18 cellular contexts compared by ENCODE assay signal in genomic region chr16:31198207-31198882, GRCh38. TPM values are rescaled to one million over a fixed set of nuclear protein-coding genes. Genes with fewer than 3 reads are reported as not detected.
DNase-seq lines count a peak whose midpoint lies in the region; ATAC-seq and TF ChIP-seq lines count a peak whose summit lies in the region.
"Had no signal": no experiment of that assay in that cellular context is flagged by ENCODE, and none has a peak within 500 bp of the region (broad histone marks: within the 10 kb centered on the region; RNA-seq: fewer than 3 reads in every experiment).

No MANE protein-coding gene starts in this region.

- intact Hi-C loops in adrenal gland (cut with DNase I) = no loop called here

- DNase-seq in T-helper 2 cell treated with Interferon-gamma antibody and Interleukin-4, amounts not matched to agents 5 μg/mL and 100 μg/mL, for 36 hours (ENCODE audit: low spot score) = no peak
- DNase-seq in T-helper 2 cell (no peak), H9 (no peak), osteocyte (ENCODE audit: extremely low spot score, unreplicated experiment) (no peak), superior temporal gyrus (ENCODE audit: extremely low spot score) (no peak), adrenal gland (no peak), SW 1271 (lab: John Stamatoyannopoulos, UW) (no peak)
- no peak for DNase-seq in activated naive CD8-positive, alpha-beta T cell treated with anti-CD3 and anti-CD28 coated beads, Interleukin-2, amount 50 U/mL, for 24 hours
- DNase-seq: brain microvascular endothelial cell; DMS79 treated with DMSO at 0.1 percent for 48 hours; foreskin melanocyte; mammary epithelial cell; NCI-H1694 treated with DMSO at 0.1 percent for 48 hours; NCI-H526; occipital lobe; stimulated activated CD4-positive, alpha-beta T cell treated with anti-CD3 and anti-CD28 coated beads, Interleukin-12 subunit alpha, Interleukin-12 subunit beta, amount 100 ng/mL, for 4 hours had no signal

- ATAC-seq in activated naive CD8-positive, alpha-beta T cell treated with anti-CD3 and anti-CD28 coated beads, Interleukin-2, amount 50 U/mL, for 24 hours = no peak

- H3K4me3 ChIP-seq in adrenal gland = no peak overlapping the region
- H3K4me3 ChIP-seq: thoracic aorta had no signal

- TF ChIP-seq CTCF in H9 (conservative IDR thresholded peaks at IDR 0.05) = no peak
- no peak for TF ChIP-seq CTCF in osteocyte (IDR thresholded peaks at IDR 0.05)
- TF ChIP-seq CTCF in adrenal gland (IDR thresholded peaks at IDR 0.05) = no peak

- no peak overlapping the region for H2AFZ ChIP-seq in H9 (ENCODE audit: low read length)

- H2BK20ac ChIP-seq in H9 (ENCODE audit: low read depth, low read length, poor library complexity, severe bottlenecking) = no peak overlapping the region

- H3K23me2 ChIP-seq in H9 (ENCODE audit: insufficient read length, low read depth, low read length, poor library complexity, severe bottlenecking) = peaks cover 15% of the 10 kb centered on the region

- no peaks in the 10 kb centered on the region for H3K79me1 ChIP-seq in H9 (ENCODE audit: insufficient read depth, low read depth, low read length, poor library complexity, severe bottlenecking)

- no peak overlapping the region for H2BK120ac ChIP-seq in H9 (ENCODE audit: low read depth, low read length, poor library complexity, severe bottlenecking)

- no peaks in the 10 kb centered on the region for H3K79me2 ChIP-seq in H9 (ENCODE audit: insufficient read depth, low read length)

- H3K9me3 ChIP-seq in H9 (ENCODE audit: control insufficient read depth, low read depth, low read length) (no peaks in the 10 kb centered on the region), adrenal gland (replicated peaks in 1 of 3) (no peaks in the 10 kb centered on the region)
- H3K9me3 ChIP-seq: thoracic aorta had no signal

- H3K56ac ChIP-seq in H9 (ENCODE audit: insufficient read length, low read depth, low read length) = no peak overlapping the region

- no peaks in the 10 kb centered on the region; the same call in 1 of the 2 replicates for H3K4me1 ChIP-seq in H9 (ENCODE audit: insufficient read depth, low read length)
- H3K4me1 ChIP-seq in adrenal gland (replicated peaks in 1 of 2) = peaks cover 0 to 11% of the 10 kb centered on the region in 2 donors

- H3K4me1 Mint-ChIP-seq in T-helper 2 cell treated with Interferon-gamma antibody and Interleukin-4, amounts not matched to agents 5 μg/mL and 100 μg/mL, for 36 hours (ENCODE audit: low read depth) = peaks cover 43% of the 10 kb centered on the region
- H3K4me1 Mint-ChIP-seq in H9 (peaks cover 15 to 18% of the 10 kb centered on the region in 2 experiments), osteocyte (ENCODE audit: unreplicated experiment) (peaks cover 38% of the 10 kb centered on the region)
- peaks cover 62% of the 10 kb centered on the region for H3K4me1 Mint-ChIP-seq in activated naive CD8-positive, alpha-beta T cell treated with anti-CD3 and anti-CD28 coated beads, Interleukin-2, amount 50 U/mL, for 24 hours

- no peak overlapping the region for H3T11ph ChIP-seq in H9 (ENCODE audit: low read length)

- no peaks in the 10 kb centered on the region for H3K27me3 Mint-ChIP-seq in T-helper 2 cell treated with Interferon-gamma antibody and Interleukin-4, amounts not matched to agents 5 μg/mL and 100 μg/mL, for 36 hours (ENCODE audit: low read depth)
- H3K27me3 Mint-ChIP-seq in H9 (ENCODE audit: low read depth) (peaks cover 3% of the 10 kb centered on the region), osteocyte (ENCODE audit: unreplicated experiment) (peaks cover under 1% of the 10 kb centered on the region)
- no peaks in the 10 kb centered on the region for H3K27me3 Mint-ChIP-seq in activated naive CD8-positive, alpha-beta T cell treated with anti-CD3 and anti-CD28 coated beads, Interleukin-2, amount 50 U/mL, for 24 hours

- no peak overlapping the region for H3K4ac ChIP-seq in H9 (ENCODE audit: low read depth, low read length)

- H2BK12ac ChIP-seq in H9 (ENCODE audit: insufficient read length, low read depth, low read length) = no peak overlapping the region

- no peak overlapping the region for H4K91ac ChIP-seq in H9 (ENCODE audit: insufficient read length, low read depth, low read length)

- no peak overlapping the region for H4K5ac ChIP-seq in H9 (ENCODE audit: insufficient read length, low read depth, low read length)

- no peak overlapping the region for H3K4me3 Mint-ChIP-seq in T-helper 2 cell treated with Interferon-gamma antibody and Interleukin-4, amounts not matched to agents 5 μg/mL and 100 μg/mL, for 36 hours
- H3K4me3 Mint-ChIP-seq in H9 (peak overlapping the region in 1 of 2 experiments; percentile 45; a peak in 2 of 5 replicates), osteocyte (ENCODE audit: unreplicated experiment) (no peak overlapping the region)
- no peak overlapping the region for H3K4me3 Mint-ChIP-seq in activated naive CD8-positive, alpha-beta T cell treated with anti-CD3 and anti-CD28 coated beads, Interleukin-2, amount 50 U/mL, for 24 hours

- H3K27me3 ChIP-seq in H9 (ENCODE audit: insufficient read depth, low read length) = no peaks in the 10 kb centered on the region
- H3K27me3 ChIP-seq in adrenal gland = no peaks in the 10 kb centered on the region
- H3K27me3 ChIP-seq: brain microvascular endothelial cell had no signal

- H3K23ac ChIP-seq in H9 (ENCODE audit: insufficient read length, low read depth, low read length) = no peak overlapping the region

- H4K8ac ChIP-seq in H9 (replicated peaks; ENCODE audit: insufficient read length, low read depth, low read length) = no peak overlapping the region

- TF ChIP-seq POLR2A in adrenal gland (IDR thresholded peaks at IDR 0.05) = no peak

- H3K9ac ChIP-seq in H9 (ENCODE audit: extremely low read depth, insufficient read length, low read length) = no peak overlapping the region

- no peak overlapping the region for H3K4me2 ChIP-seq in H9 (ENCODE audit: insufficient read depth, insufficient read length, low read length)

- H3K36me3 ChIP-seq in adrenal gland (replicated peaks in 1 of 2) = peaks cover 0 to 40% of the 10 kb centered on the region in 2 donors

- H3K14ac ChIP-seq in H9 (ENCODE audit: insufficient read depth, low read length) = no peak overlapping the region

- H2BK5ac ChIP-seq in H9 (ENCODE audit: insufficient read length, low read length) = no peak overlapping the region

- WGBS in H9 (ENCODE audit: extremely low coverage, insufficient read length, low lambda C conversion rate) = no CpG with 5 or more reads among the region's 7 CpGs
- WGBS in adrenal gland, 4 donors = 66 to 85% (median 75%) methylated on average over 3 to 7 of the region's 7 CpGs

- H3K36me3 Mint-ChIP-seq in T-helper 2 cell treated with Interferon-gamma antibody and Interleukin-4, amounts not matched to agents 5 μg/mL and 100 μg/mL, for 36 hours (ENCODE audit: low read depth) = peaks cover 51% of the 10 kb centered on the region
- H3K36me3 Mint-ChIP-seq in H9 (ENCODE audit: insufficient read depth in 1 of 3, low read depth in 3 of 3) (peaks cover 23 to 58% (median 40%) of the 10 kb centered on the region in 3 experiments), osteocyte (ENCODE audit: unreplicated experiment) (peaks cover 29% of the 10 kb centered on the region)
- peaks cover 35% of the 10 kb centered on the region for H3K36me3 Mint-ChIP-seq in activated naive CD8-positive, alpha-beta T cell treated with anti-CD3 and anti-CD28 coated beads, Interleukin-2, amount 50 U/mL, for 24 hours (ENCODE audit: low read depth)

- no peak overlapping the region for H2AK5ac ChIP-seq in H9 (ENCODE audit: insufficient read length, low read length)

- no peak overlapping the region for H2BK15ac ChIP-seq in H9 (ENCODE audit: low read depth, low read length)

- H4K20me1 ChIP-seq in H9 (ENCODE audit: control insufficient read depth, insufficient read depth, insufficient read length) = no peaks in the 10 kb centered on the region

- H3K27ac ChIP-seq in H9 (ENCODE audit: insufficient read length, low read depth, low read length) (no peak overlapping the region), adrenal gland (no peak overlapping the region)
- H3K27ac ChIP-seq: brain microvascular endothelial cell, thoracic aorta had no signal

- no peaks in the 10 kb centered on the region for H3K9me3 Mint-ChIP-seq in T-helper 2 cell treated with Interferon-gamma antibody and Interleukin-4, amounts not matched to agents 5 μg/mL and 100 μg/mL, for 36 hours
- H3K9me3 Mint-ChIP-seq in H9 (no peaks in the 10 kb centered on the region; a peak in 1 of 5 replicates), osteocyte (ENCODE audit: unreplicated experiment) (no peaks in the 10 kb centered on the region)
- no peaks in the 10 kb centered on the region for H3K9me3 Mint-ChIP-seq in activated naive CD8-positive, alpha-beta T cell treated with anti-CD3 and anti-CD28 coated beads, Interleukin-2, amount 50 U/mL, for 24 hours

- H3K27ac Mint-ChIP-seq in T-helper 2 cell treated with Interferon-gamma antibody and Interleukin-4, amounts not matched to agents 5 μg/mL and 100 μg/mL, for 36 hours = peak overlapping the region; percentile 51
- H3K27ac Mint-ChIP-seq in H9 = peak overlapping the region in 2 of 3 experiments; percentile 76 to 77; a peak in 3 of 7 replicates
- peak overlapping the region; percentile 29 for H3K27ac Mint-ChIP-seq in activated naive CD8-positive, alpha-beta T cell treated with anti-CD3 and anti-CD28 coated beads, Interleukin-2, amount 50 U/mL, for 24 hours
- H3K27ac Mint-ChIP-seq in osteocyte (ENCODE audit: unreplicated experiment) = peak overlapping the region; percentile 48

- H3K18ac ChIP-seq in H9 (ENCODE audit: insufficient read length, low read depth, low read length) = no peak overlapping the region

RNA-seq across cellular contexts. Expression of gene PYCARD, which starts 4.2 kb away (rescaled TPM):
- total RNA-seq in H9 (2021) (37.5 and 38.5 TPM in 2 replicates), osteocyte (5.5 and 6.1 TPM in 2 replicates), adrenal gland (10 to 100 TPM; 12.5 to 54.4 (median 23.7) TPM)
- polyA plus RNA-seq in adrenal gland = 10 to 100 TPM in 2 of 3 donors, 1 to 10 TPM in 1; 3.2 to 31.7 (median 30.7) TPM

RNA-seq across cellular contexts. Expression of gene TRIM72, which starts 15.6 kb away (rescaled TPM):
- total RNA-seq in H9 (2021) (1.2 and 1.3 TPM in 2 replicates), osteocyte (not detected in 2 replicates), adrenal gland (under 1 TPM in 2 of 8 donors, not detected in 6; 0.04 to 0.24 TPM)
- polyA plus RNA-seq in adrenal gland = under 1 TPM in 2 of 3 donors, not detected in 1; 0.03 to 0.08 TPM
- total RNA-seq: mammary epithelial cell had no signal
- polyA plus RNA-seq: AG04450, mammary epithelial cell had no signal

RNA-seq across cellular contexts. Expression of gene FUS, which starts 18.4 kb away (rescaled TPM):
- 953 and 1,034 TPM in 2 replicates for total RNA-seq in H9 (2021)
- total RNA-seq in osteocyte = 334 and 346 TPM in 2 replicates
- 100 to 1,000 TPM in 4 of 8 donors, 10 to 100 TPM in 4; 12.7 to 285 (median 87.1) TPM for total RNA-seq in adrenal gland
- 100 to 1,000 TPM; 288 to 536 (median 474) TPM for polyA plus RNA-seq in adrenal gland

RNA-seq across cellular contexts. Expression of gene PYDC1, which starts 18.6 kb away (rescaled TPM):
- total RNA-seq in H9 (2021) = 0.70 and 2.1 TPM in 2 replicates
- total RNA-seq in osteocyte = not detected in 2 replicates
- total RNA-seq in adrenal gland = not detected
- not detected for polyA plus RNA-seq in adrenal gland
- total RNA-seq: mammary epithelial cell, thoracic aorta had no signal
- polyA plus RNA-seq: AG04450, mammary epithelial cell had no signal

RNA-seq across cellular contexts. Expression of gene PRSS36, which starts 48.5 kb away (rescaled TPM):
- total RNA-seq in H9 (2021) (0.66 and 0.72 TPM in 2 replicates), osteocyte (0.67 and 0.76 TPM in 2 replicates), adrenal gland (10 to 100 TPM in 1 of 8 donors, 1 to 10 TPM in 7; 3.0 to 18.3 (median 7.4) TPM)
- polyA plus RNA-seq in adrenal gland = 10 to 100 TPM in 1 of 3 donors, 1 to 10 TPM in 2; 1.0 to 17.7 (median 8.2) TPM
- total RNA-seq: occipital lobe had no signal
